ENCODE assay signal across 10 cellular contexts in the genomic region with DNA sequence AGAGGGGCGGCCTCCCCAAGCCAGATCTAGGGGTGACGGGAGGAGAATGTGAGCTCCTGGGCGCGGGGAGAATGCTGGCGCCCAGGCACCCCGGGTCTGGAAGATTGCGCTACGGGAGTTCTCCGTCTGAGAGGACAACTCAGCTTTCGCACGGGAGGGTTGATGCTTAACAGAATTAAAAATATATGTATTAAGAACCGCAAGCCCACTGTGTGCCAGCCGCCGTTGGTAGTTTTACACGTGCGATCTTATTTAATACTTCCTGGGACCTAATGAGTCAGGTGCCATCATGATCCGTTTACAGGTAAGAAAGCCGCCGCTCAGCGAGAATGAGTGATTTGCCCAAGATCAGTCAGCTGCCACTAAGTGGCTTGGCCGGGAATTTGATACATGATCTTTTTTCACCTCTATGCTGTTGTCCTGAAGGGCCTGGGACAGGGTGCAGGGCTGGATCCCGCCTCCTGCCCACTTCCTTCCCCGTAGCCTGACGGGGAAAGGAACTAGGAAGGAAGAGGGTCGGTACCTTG.
DNase-seq lines count a peak whose midpoint lies in the region; ATAC-seq and TF ChIP-seq lines count a peak whose summit lies in the region.
"Had no signal": no experiment of that assay in that cellular context is flagged by ENCODE, and none has a peak within 500 bp of the region (broad histone marks: within the 10 kb centered on the region; RNA-seq: fewer than 3 reads in every experiment).

No MANE protein-coding gene starts in this region.

- no peaks in the 10 kb centered on the region for H3K36me3 Mint-ChIP-seq in stimulated activated effector memory CD8-positive, alpha-beta T cell treated with anti-CD3 and anti-CD28 coated beads, Interleukin-12 subunit alpha, Interleukin-12 subunit beta, amount 100 ng/mL, for 72 hours
- H3K36me3 Mint-ChIP-seq: CD4-positive, CD25-positive, alpha-beta regulatory T cell had no signal

- H3K4me3 ChIP-seq in WERI-Rb-1 (ENCODE audit: low read depth, low read length) = peak overlapping the region; percentile 46
- H3K4me3 ChIP-seq in iPS DF 6.9 (ENCODE audit: low read length) = peak overlapping the region; percentile 83; the same call in 1 of the 2 replicates
- H3K4me3 ChIP-seq: K562 had no signal

- ATAC-seq in stimulated activated effector memory CD8-positive, alpha-beta T cell treated with anti-CD3 and anti-CD28 coated beads, Interleukin-12 subunit alpha, Interleukin-12 subunit beta, amount 100 ng/mL, for 72 hours = no peak
- no peak for ATAC-seq in HG03095 (IDR thresholded peaks at IDR 0.05; ENCODE audit: unreplicated experiment)

- no CpG with 5 or more reads among the region's 25 CpGs for WGBS in iPS DF 6.9 (ENCODE audit: insufficient coverage, insufficient read length)

- TF ChIP-seq CTCF in WERI-Rb-1 (IDR thresholded peaks at IDR 0.05; ENCODE audit: low read depth, low read length) = no peak

- DNase-seq in NCI-H2171 treated with DMSO at 0.1 percent for 48 hours (lab: John Stamatoyannopoulos, UW) = peak; percentile 1
- DNase-seq in NCI-H2171 (lab: John Stamatoyannopoulos, UW) = no peak
- peak; percentile 32 for DNase-seq in WERI-Rb-1
- DNase-seq in iPS DF 6.9 (ENCODE audit: low read depth, low spot score) = no peak
- no peak for DNase-seq in stimulated activated effector memory CD8-positive, alpha-beta T cell treated with anti-CD3 and anti-CD28 coated beads, Interleukin-12 subunit alpha, Interleukin-12 subunit beta, amount 100 ng/mL, for 72 hours (ENCODE audit: low spot score in 2 of 2)
- no peak for DNase-seq in 8988T
- DNase-seq in glomerular visceral epithelial cell (ENCODE audit: extremely low spot score) = no peak
- DNase-seq: CD4-positive, CD25-positive, alpha-beta regulatory T cell had no signal

- H3K4me3 Mint-ChIP-seq in stimulated activated effector memory CD8-positive, alpha-beta T cell treated with anti-CD3 and anti-CD28 coated beads, Interleukin-12 subunit alpha, Interleukin-12 subunit beta, amount 100 ng/mL, for 72 hours = peak overlapping the region; percentile 71

- H3K9me3 ChIP-seq in WERI-Rb-1 (ENCODE audit: severe bottlenecking) (no peaks in the 10 kb centered on the region), iPS DF 6.9 (ENCODE audit: control insufficient read depth, insufficient read depth, low read length) (no peaks in the 10 kb centered on the region)

- H3K4me1 ChIP-seq in iPS DF 6.9 (ENCODE audit: control insufficient read depth, insufficient read depth, low read length) = no peaks in the 10 kb centered on the region

- no peak overlapping the region for H3K27ac Mint-ChIP-seq in stimulated activated effector memory CD8-positive, alpha-beta T cell treated with anti-CD3 and anti-CD28 coated beads, Interleukin-12 subunit alpha, Interleukin-12 subunit beta, amount 100 ng/mL, for 72 hours
- H3K27ac Mint-ChIP-seq: CD4-positive, CD25-positive, alpha-beta regulatory T cell had no signal

- H3K27ac ChIP-seq in WERI-Rb-1 (no peak overlapping the region), iPS DF 6.9 (ENCODE audit: low read length) (no peak overlapping the region)

- H3K9me3 Mint-ChIP-seq in stimulated activated effector memory CD8-positive, alpha-beta T cell treated with anti-CD3 and anti-CD28 coated beads, Interleukin-12 subunit alpha, Interleukin-12 subunit beta, amount 100 ng/mL, for 72 hours = no peaks in the 10 kb centered on the region

- H3K27me3 ChIP-seq in WERI-Rb-1 (ENCODE audit: insufficient read depth, low read depth, severe bottlenecking) (peaks cover 22% of the 10 kb centered on the region), iPS DF 6.9 (ENCODE audit: control insufficient read depth, insufficient read depth, low read length) (peaks cover 8% of the 10 kb centered on the region; the same call in 1 of the 2 replicates)

- H3K36me3 ChIP-seq in WERI-Rb-1 (no peaks in the 10 kb centered on the region), iPS DF 6.9 (ENCODE audit: control insufficient read depth, insufficient read depth, low read length) (no peaks in the 10 kb centered on the region)

- peaks cover 6% of the 10 kb centered on the region for H3K4me1 Mint-ChIP-seq in stimulated activated effector memory CD8-positive, alpha-beta T cell treated with anti-CD3 and anti-CD28 coated beads, Interleukin-12 subunit alpha, Interleukin-12 subunit beta, amount 100 ng/mL, for 72 hours

Comparison
In these comparisons a context has a peak if more than half of its experiments do, and no peak if none do; other contexts are left out.
1. DNase-seq: peak in NCI-H2171 treated with DMSO at 0.1 percent for 48 hours (single experiment) and WERI-Rb-1 (single experiment); none in NCI-H2171 (single experiment), iPS DF 6.9 (single experiment), stimulated activated effector memory CD8-positive, alpha-beta T cell treated with anti-CD3 and anti-CD28 coated beads, Interleukin-12 subunit alpha, Interleukin-12 subunit beta, amount 100 ng/mL, for 72 hours (0 of 2), 8988T (single experiment) and glomerular visceral epithelial cell (single experiment).